Comparison of ENCODE assay signal across 11 cellular contexts in genomic region chr5:96537386-96537785, GRCh38.
DNase-seq lines count a peak whose midpoint lies in the region; ATAC-seq and TF ChIP-seq lines count a peak whose summit lies in the region.
"Had no signal": no experiment of that assay in that cellular context is flagged by ENCODE, and none has a peak within 500 bp of the region (broad histone marks: within the 10 kb centered on the region; RNA-seq: fewer than 3 reads in every experiment).

No MANE protein-coding gene starts in this region.

- peaks cover 3% of the 10 kb centered on the region for H3K9me3 Mint-ChIP-seq in T-helper 1 cell treated with Interleukin-12 subunit alpha and Interleukin-12 subunit beta and Interleukin-4 antibody, amounts not matched to agents 30 μg/mL and 1 μg/mL, for 36 hours

- peak overlapping the region; percentile 6 for H3K4me3 Mint-ChIP-seq in T-helper 1 cell treated with Interleukin-12 subunit alpha and Interleukin-12 subunit beta and Interleukin-4 antibody, amounts not matched to agents 30 μg/mL and 1 μg/mL, for 36 hours

- no peaks in the 10 kb centered on the region for H3K9me3 ChIP-seq in left ventricle myocardium inferior (replicated peaks)
- H3K9me3 ChIP-seq: thoracic aorta had no signal

- H3K4me1 Mint-ChIP-seq in T-helper 1 cell treated with Interleukin-12 subunit alpha and Interleukin-12 subunit beta and Interleukin-4 antibody, amounts not matched to agents 30 μg/mL and 1 μg/mL, for 36 hours (ENCODE audit: low read depth): peaks cover 22% of the 10 kb centered on the region

- no peaks in the 10 kb centered on the region for H3K36me3 ChIP-seq in left ventricle myocardium inferior
- H3K36me3 ChIP-seq: thoracic aorta had no signal

- no peaks in the 10 kb centered on the region for H3K4me1 ChIP-seq in left ventricle myocardium inferior
- H3K4me1 ChIP-seq: parathyroid adenoma had no signal

- H3K4me3 ChIP-seq in AG10803 (ENCODE audit: low read length): no peak overlapping the region
- no peak overlapping the region for H3K4me3 ChIP-seq in left ventricle myocardium inferior
- H3K4me3 ChIP-seq: SK-N-MC, thoracic aorta had no signal

- peak; percentile 53 for DNase-seq in AG10803 (ENCODE audit: low read depth)
- peak; percentile 26 for DNase-seq in fibroblast of the conjunctiva (ENCODE audit: low read depth)
- DNase-seq in left ventricle myocardium inferior: no peak
- DNase-seq in left ventricle myocardium superior: no peak

- no peak overlapping the region for H3K27ac ChIP-seq in left ventricle myocardium inferior (replicated peaks)
- H3K27ac ChIP-seq: parathyroid adenoma, SK-N-MC, thoracic aorta had no signal

- no peaks in the 10 kb centered on the region for H3K27me3 ChIP-seq in left ventricle myocardium inferior (ENCODE audit: low read depth)

- intact Hi-C loops in left ventricle myocardium inferior (cut with micrococcal nuclease) (no loop called here), left ventricle myocardium superior (cut with micrococcal nuclease) (no loop called here)

- peak overlapping the region; percentile 88 for H3K27ac Mint-ChIP-seq in T-helper 1 cell treated with Interleukin-12 subunit alpha and Interleukin-12 subunit beta and Interleukin-4 antibody, amounts not matched to agents 30 μg/mL and 1 μg/mL, for 36 hours

- TF ChIP-seq CTCF in AG10803 (conservative IDR thresholded peaks at IDR 0.05; ENCODE audit: low read length): no peak
- TF ChIP-seq CTCF in left ventricle myocardium inferior (IDR thresholded peaks at IDR 0.05; ENCODE audit: borderline replicate concordance): no peak

- peaks cover 5% of the 10 kb centered on the region for H3K36me3 Mint-ChIP-seq in T-helper 1 cell treated with Interleukin-12 subunit alpha and Interleukin-12 subunit beta and Interleukin-4 antibody, amounts not matched to agents 30 μg/mL and 1 μg/mL, for 36 hours (ENCODE audit: low read depth)

- ATAC-seq in GM21423 (IDR thresholded peaks at IDR 0.05; ENCODE audit: unreplicated experiment) (peak; percentile 51), HG02852 (IDR thresholded peaks at IDR 0.05; ENCODE audit: unreplicated experiment) (no peak), left ventricle myocardium superior (no peak), HG03135 (IDR thresholded peaks at IDR 0.05; ENCODE audit: unreplicated experiment) (no peak)

- H3K27me3 Mint-ChIP-seq in T-helper 1 cell treated with Interleukin-12 subunit alpha and Interleukin-12 subunit beta and Interleukin-4 antibody, amounts not matched to agents 30 μg/mL and 1 μg/mL, for 36 hours (ENCODE audit: low read depth): peaks cover 11% of the 10 kb centered on the region

Comparison
In these comparisons a context has a peak if more than half of its experiments do, and no peak if none do; other contexts are left out.
1. DNase-seq: peak in AG10803 (single experiment) and fibroblast of the conjunctiva (single experiment); none in left ventricle myocardium inferior (single experiment) and left ventricle myocardium superior (single experiment).